7 cellular contexts compared by ENCODE assay signal in the genomic region with DNA sequence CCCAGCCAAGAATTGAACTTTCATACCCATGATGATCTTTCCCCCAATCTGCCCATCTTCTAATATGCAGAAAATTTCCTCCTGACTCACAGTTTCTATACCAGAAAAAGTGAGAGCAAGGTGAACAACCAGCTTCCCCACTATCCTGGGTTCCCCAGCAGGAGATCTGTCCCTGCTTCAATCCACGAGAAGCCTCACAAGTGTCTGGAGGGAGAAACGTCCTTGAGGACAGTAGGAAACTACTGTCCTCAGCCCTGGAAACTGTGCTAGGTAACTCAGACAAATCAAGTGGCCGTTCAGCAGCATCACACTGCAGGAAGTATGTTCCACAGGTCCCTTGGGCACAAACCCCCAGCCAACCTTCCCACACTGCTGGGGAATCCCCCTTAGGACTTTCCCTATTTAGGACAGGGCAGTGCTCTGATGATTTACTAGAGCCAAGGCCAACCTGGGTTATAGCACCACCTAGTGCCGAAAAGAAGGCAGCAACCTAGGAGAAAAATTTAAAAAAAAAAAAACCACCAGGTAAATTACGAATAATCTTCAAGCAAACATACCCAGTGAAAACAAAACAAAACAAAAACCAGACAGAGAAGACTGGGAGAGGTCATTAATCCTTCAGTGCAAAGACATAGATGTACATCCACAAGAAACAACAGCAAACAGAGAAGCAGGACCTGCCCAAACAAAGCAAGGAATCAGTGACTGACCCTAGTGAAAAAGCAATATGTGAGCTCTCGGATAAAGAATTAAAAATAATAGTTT. TPM values are rescaled to one million over a fixed set of nuclear protein-coding genes. Genes with fewer than 3 reads are reported as not detected.
DNase-seq lines count a peak whose midpoint lies in the region; ATAC-seq and TF ChIP-seq lines count a peak whose summit lies in the region.

No MANE protein-coding gene starts in this region.

- H3K27me3 ChIP-seq in MM.1S (replicated peaks; ENCODE audit: insufficient read depth, low read length): no peaks in the 10 kb centered on the region

- H3K9me3 ChIP-seq in MM.1S (replicated peaks; ENCODE audit: insufficient read depth, low read length): no peaks in the 10 kb centered on the region

- H3K4me3 ChIP-seq in MM.1S (ENCODE audit: low read length): peak overlapping the region; percentile 18; the same call in 1 of the 2 replicates

- H3K4me2 ChIP-seq in MM.1S (ENCODE audit: low read depth, low read length): peak overlapping the region; percentile 53

- H4K20me1 ChIP-seq in MM.1S (ENCODE audit: insufficient read depth, low read length): no peaks in the 10 kb centered on the region

- H3K27ac ChIP-seq in MM.1S (ENCODE audit: low read length): peak overlapping the region; percentile 7; the same call in 1 of the 2 replicates

- peak; percentile 71 for TF ChIP-seq CTCF in GM13976 (IDR thresholded peaks at IDR 0.05; ENCODE audit: borderline replicate concordance, control extremely low read depth, extremely low read depth, insufficient read depth, missing control alignments)
- TF ChIP-seq CTCF in MM.1S (IDR thresholded peaks at IDR 0.05; ENCODE audit: low read length): peak; percentile 87
- no peak for TF ChIP-seq CTCF in omental fat pad (IDR thresholded peaks at IDR 0.05)

- H3K4me1 ChIP-seq in MM.1S (ENCODE audit: low read length): peaks cover 9% of the 10 kb centered on the region

- DNase-seq in COLO829 (ENCODE audit: low spot score) (peak; percentile 57), GM13976 (ENCODE audit: low spot score) (peak; percentile 41), MM.1S (peak; percentile 76), amniotic epithelial cell (ENCODE audit: low read depth) (peak; percentile 35), kidney glomerular epithelial cell (lab: John Stamatoyannopoulos, UW) (peak; percentile 69), omental fat pad (ENCODE audit: low spot score) (no peak)

- H3K9me2 ChIP-seq in MM.1S (replicated peaks; ENCODE audit: insufficient read depth, low read length): no peaks in the 10 kb centered on the region

- H2AFZ ChIP-seq in MM.1S (ENCODE audit: low read length): peak overlapping the region; percentile 31

- no peaks in the 10 kb centered on the region for H3K79me2 ChIP-seq in MM.1S (ENCODE audit: low read length)

- no peaks in the 10 kb centered on the region for H3K36me3 ChIP-seq in MM.1S (replicated peaks; ENCODE audit: insufficient read depth, low read length)

- H3K9ac ChIP-seq in MM.1S (ENCODE audit: low read length): peak overlapping the region; percentile 5; the same call in 1 of the 2 replicates

- in situ Hi-C loops in GM13976 (cut with MboI; ENCODE audit: low sequenced_read_pairs, unreplicated experiment): loop anchor here (10.0 kb wide), 1 partner anchor 57 kb away; no protein-coding TSS in a partner anchor

- H3F3A ChIP-seq in MM.1S (ENCODE audit: insufficient read depth, low read length): no peaks in the 10 kb centered on the region

- ATAC-seq in HG02610 (IDR thresholded peaks at IDR 0.05; ENCODE audit: unreplicated experiment) (peak; percentile 98), omental fat pad (ENCODE audit: low FRiP score) (no peak)

RNA-seq across cellular contexts. Expression of gene MORC1, which starts 36.0 kb away (rescaled TPM):
- under 1 TPM in 1 of 4 donors, not detected in 3; 0.09 TPM for total RNA-seq in omental fat pad

RNA-seq across cellular contexts. Expression of gene C3orf85, which starts 54.6 kb away (rescaled TPM):
- not detected for total RNA-seq in omental fat pad

Comparison
In these comparisons a context has a peak if more than half of its experiments do, and no peak if none do; other contexts are left out.
1. CTCF ChIP-seq: peak in GM13976 (single experiment) and MM.1S (single experiment); none in omental fat pad (0 of 3).